9 cellular contexts compared by ENCODE assay signal in genomic region chr14:78836777-78837176, GRCh38.
A peak's percentile ranks its signal among the peaks of the same experiment; 100 is the strongest.
DNase-seq lines count a peak whose midpoint lies in the region; ATAC-seq and TF ChIP-seq lines count a peak whose summit lies in the region.
"Had no signal": no experiment of that assay in that cellular context is flagged by ENCODE, and none has a peak within 500 bp of the region (broad histone marks: within the 10 kb centered on the region; RNA-seq: fewer than 3 reads in every experiment).

No MANE protein-coding gene starts in this region.

- POLR2A ChIA-PET in activated CD4-positive, alpha-beta T cell treated with anti-CD3 and anti-CD28 coated beads for 36 hours (lab: Charles Lee), result no interaction called here
- POLR2A ChIA-PET in SK-N-SH (lab: Yijun Ruan, JAX), result no interaction called here

- DNase-seq in activated CD4-positive, alpha-beta T cell treated with anti-CD3 and anti-CD28 coated beads for 36 hours, result peak; percentile 52
- DNase-seq in activated CD4-positive, alpha-beta T cell treated with anti-CD3 and anti-CD28 coated beads for 1 hour, result no peak
- DNase-seq in HAP-1 (ENCODE audit: low spot score in 2 of 2) (peak; percentile 69 to 73), NCI-H1417 treated with DMSO at 0.1 percent for 48 hours (lab: John Stamatoyannopoulos, UW) (peak; percentile 16), SK-N-SH (peak; percentile 21), fibroblast of lung (ENCODE audit: low read depth in 2 of 2) (peak; percentile 46 to 65), progenitor cell of endocrine pancreas (ENCODE audit: low spot score, unreplicated experiment) (peak; percentile 46)

- H3K27ac Mint-ChIP-seq in activated CD4-positive, alpha-beta T cell treated with anti-CD3 and anti-CD28 coated beads for 36 hours, result no peak overlapping the region
- H3K27ac Mint-ChIP-seq in progenitor cell of endocrine pancreas, result no peak overlapping the region

- no peak overlapping the region for H2AFZ ChIP-seq in SK-N-SH (ENCODE audit: low read depth)
- no peak overlapping the region for H2AFZ ChIP-seq in fibroblast of lung (ENCODE audit: low read length)

- H3K79me2 ChIP-seq in SK-N-SH (ENCODE audit: insufficient read depth), result no peaks in the 10 kb centered on the region
- no peaks in the 10 kb centered on the region for H3K79me2 ChIP-seq in fibroblast of lung (ENCODE audit: control insufficient read depth, insufficient read depth, low read length)

- no peaks in the 10 kb centered on the region for H3K4me1 Mint-ChIP-seq in activated CD4-positive, alpha-beta T cell treated with anti-CD3 and anti-CD28 coated beads for 36 hours
- H3K4me1 Mint-ChIP-seq in progenitor cell of endocrine pancreas (ENCODE audit: low read depth), result peaks cover 4% of the 10 kb centered on the region

- H3K36me3 ChIP-seq in HAP-1 (replicated peaks) (no peaks in the 10 kb centered on the region), SK-N-SH (replicated peaks in 1 of 2; ENCODE audit: control insufficient read depth in 1 of 2, insufficient read depth in 2 of 2, low read length in 1 of 2) (no peaks in the 10 kb centered on the region), fibroblast of lung (ENCODE audit: control insufficient read depth, insufficient read depth, low read length) (no peaks in the 10 kb centered on the region)
- H3K36me3 ChIP-seq: BLaER1 had no signal

- H3K27ac ChIP-seq in SK-N-SH (ENCODE audit: low read depth in 2 of 2, low read length in 1 of 2), result no peak overlapping the region
- no peak overlapping the region for H3K27ac ChIP-seq in fibroblast of lung (ENCODE audit: insufficient read depth, low read length)
- H3K27ac ChIP-seq: BLaER1 had no signal

- WGBS in SK-N-SH (ENCODE audit: low lambda C conversion rate), result 21% methylated on average over 4 of the region's 4 CpGs

- H3K27me3 Mint-ChIP-seq in activated CD4-positive, alpha-beta T cell treated with anti-CD3 and anti-CD28 coated beads for 36 hours, result peaks cover 6% of the 10 kb centered on the region
- peaks cover 17% of the 10 kb centered on the region for H3K27me3 Mint-ChIP-seq in progenitor cell of endocrine pancreas

- H3K9ac ChIP-seq in SK-N-SH (no peak overlapping the region), fibroblast of lung (ENCODE audit: insufficient read depth, low read length) (no peak overlapping the region)
- H3K9ac ChIP-seq: BLaER1 had no signal

- TF ChIP-seq EP300 in SK-N-SH (IDR thresholded peaks at IDR 0.05; ENCODE audit: borderline replicate concordance in 1 of 2, low read depth in 1 of 2, low read length in 1 of 2), result no peak

- H3K9me3 ChIP-seq in HAP-1, result no peaks in the 10 kb centered on the region
- no peaks in the 10 kb centered on the region for H3K9me3 ChIP-seq in SK-N-SH
- H3K9me3 ChIP-seq in fibroblast of lung (ENCODE audit: control insufficient read depth, insufficient read depth, low read depth, low read length), result no peaks in the 10 kb centered on the region
- H3K9me3 ChIP-seq: BLaER1 had no signal

- no peaks in the 10 kb centered on the region for H3K9me2 ChIP-seq in SK-N-SH

- H3K4me2 ChIP-seq in SK-N-SH (no peak overlapping the region), fibroblast of lung (ENCODE audit: extremely low read depth, insufficient read depth, low read length) (no peak overlapping the region)
- H3K4me2 ChIP-seq: BLaER1 had no signal

- intact Hi-C loops in activated CD4-positive, alpha-beta T cell treated with anti-CD3 and anti-CD28 coated beads for 36 hours (cut with DNase I, micrococcal nuclease), result loop anchor here in 1 of 2 experiments (2.0 to 10.0 kb wide), 2 partner anchors 388 to 812 kb away; no protein-coding TSS in a partner anchor

- peak; percentile 71 for TF ChIP-seq RAD21 in SK-N-SH (IDR thresholded peaks at IDR 0.05; ENCODE audit: low read length)

- in situ Hi-C loops in HAP-1 (cut with MboI; ENCODE audit: low sequenced_read_pairs), result no loop called here

- no peaks in the 10 kb centered on the region for H3K36me3 Mint-ChIP-seq in activated CD4-positive, alpha-beta T cell treated with anti-CD3 and anti-CD28 coated beads for 36 hours (ENCODE audit: low read depth)
- no peaks in the 10 kb centered on the region for H3K36me3 Mint-ChIP-seq in progenitor cell of endocrine pancreas (ENCODE audit: insufficient read depth)

- H4K20me1 ChIP-seq in SK-N-SH (ENCODE audit: insufficient read depth) (no peaks in the 10 kb centered on the region), fibroblast of lung (ENCODE audit: control insufficient read depth, extremely low read depth, insufficient read depth, low read length) (no peaks in the 10 kb centered on the region)
- H4K20me1 ChIP-seq: BLaER1 had no signal

- CTCF ChIA-PET in activated CD4-positive, alpha-beta T cell treated with anti-CD3 and anti-CD28 coated beads for 36 hours (lab: Charles Lee), result no interaction called here
- CTCF ChIA-PET in SK-N-SH (lab: Yijun Ruan, JAX), result no interaction called here

- H3K4me1 ChIP-seq in HAP-1 (no peaks in the 10 kb centered on the region), SK-N-SH (ENCODE audit: control insufficient read depth in 1 of 2, insufficient read depth in 2 of 2, low read depth in 1 of 2, low read length in 1 of 2) (peaks cover 0 to 3% of the 10 kb centered on the region in 2 experiments; a peak in 2 of 4 replicates), fibroblast of lung (ENCODE audit: control insufficient read depth, extremely low read depth, insufficient read depth, low read length) (no peaks in the 10 kb centered on the region)
- H3K4me1 ChIP-seq: BLaER1 had no signal

- no peaks in the 10 kb centered on the region for H3F3A ChIP-seq in SK-N-SH (replicated peaks; ENCODE audit: insufficient read depth)

- H3K4me3 Mint-ChIP-seq in activated CD4-positive, alpha-beta T cell treated with anti-CD3 and anti-CD28 coated beads for 36 hours, result no peak overlapping the region
- H3K4me3 Mint-ChIP-seq in progenitor cell of endocrine pancreas (ENCODE audit: low read depth), result no peak overlapping the region

- H3K4me3 ChIP-seq in HAP-1, result no peak overlapping the region
- H3K4me3 ChIP-seq in SK-N-SH (ENCODE audit: low read depth in 2 of 2, low read length in 1 of 2), result no peak overlapping the region; a peak in 1 of 4 replicates
- H3K4me3 ChIP-seq in fibroblast of lung (replicated peaks in 1 of 4; ENCODE audit: control extremely low read depth in 1 of 4, insufficient read depth in 1 of 4, low read depth in 3 of 4, low read length in 4 of 4), result no peak overlapping the region
- H3K4me3 ChIP-seq: BLaER1 had no signal

- TF ChIP-seq CTCF in SK-N-SH (IDR thresholded peaks at IDR 0.05) (peak; percentile 57), fibroblast of lung (conservative IDR thresholded peaks at IDR 0.05 in 1 of 2, IDR thresholded peaks at IDR 0.05 in 1 of 2; ENCODE audit: low read depth in 1 of 2, low read length in 2 of 2) (peak; percentile 44 to 61), progenitor cell of endocrine pancreas (IDR thresholded peaks at IDR 0.05; ENCODE audit: unreplicated experiment) (peak; percentile 76)

- no peak for ATAC-seq in activated CD4-positive, alpha-beta T cell treated with anti-CD3 and anti-CD28 coated beads for 36 hours
- no peak for ATAC-seq in GM21786 (IDR thresholded peaks at IDR 0.05; ENCODE audit: unreplicated experiment)

- 0 out of 2 replicates have a peak, but pooled peaks cover 6% of the 10 kb centered on the region for H3K27me3 ChIP-seq in HAP-1 (ENCODE audit: low read depth)
- no peaks in the 10 kb centered on the region; the same call in 1 of the 2 replicates for H3K27me3 ChIP-seq in SK-N-SH (ENCODE audit: insufficient read depth)
- no peaks in the 10 kb centered on the region for H3K27me3 ChIP-seq in fibroblast of lung (ENCODE audit: control insufficient read depth, insufficient read depth, low read length)
- H3K27me3 ChIP-seq: BLaER1 had no signal

- no peaks in the 10 kb centered on the region for H3K9me3 Mint-ChIP-seq in activated CD4-positive, alpha-beta T cell treated with anti-CD3 and anti-CD28 coated beads for 36 hours (ENCODE audit: low read depth)
- H3K9me3 Mint-ChIP-seq in progenitor cell of endocrine pancreas (ENCODE audit: low read depth), result no peaks in the 10 kb centered on the region

TF ChIP-seq in SK-N-SH, 30 proteins besides CTCF, POLR2A, EP300 and RAD21:
- TF ChIP-seq, protein P1, sequence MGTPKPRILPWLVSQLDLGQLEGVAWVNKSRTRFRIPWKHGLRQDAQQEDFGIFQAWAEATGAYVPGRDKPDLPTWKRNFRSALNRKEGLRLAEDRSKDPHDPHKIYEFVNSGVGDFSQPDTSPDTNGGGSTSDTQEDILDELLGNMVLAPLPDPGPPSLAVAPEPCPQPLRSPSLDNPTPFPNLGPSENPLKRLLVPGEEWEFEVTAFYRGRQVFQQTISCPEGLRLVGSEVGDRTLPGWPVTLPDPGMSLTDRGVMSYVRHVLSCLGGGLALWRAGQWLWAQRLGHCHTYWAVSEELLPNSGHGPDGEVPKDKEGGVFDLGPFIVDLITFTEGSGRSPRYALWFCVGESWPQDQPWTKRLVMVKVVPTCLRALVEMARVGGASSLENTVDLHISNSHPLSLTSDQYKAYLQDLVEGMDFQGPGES (IDR thresholded peaks at IDR 0.05; ENCODE audit: low read depth, low read length), result no peak
- peak; percentile 33 for TF ChIP-seq SMC3 (IDR thresholded peaks at IDR 0.05; ENCODE audit: low read depth, low read length)
- TF ChIP-seq EZH2phosphoT487 (IDR thresholded peaks at IDR 0.05; ENCODE audit: borderline replicate concordance, low read depth), result no peak
